Comparison of ENCODE assay signal across 2 cellular contexts in the genomic region with DNA sequence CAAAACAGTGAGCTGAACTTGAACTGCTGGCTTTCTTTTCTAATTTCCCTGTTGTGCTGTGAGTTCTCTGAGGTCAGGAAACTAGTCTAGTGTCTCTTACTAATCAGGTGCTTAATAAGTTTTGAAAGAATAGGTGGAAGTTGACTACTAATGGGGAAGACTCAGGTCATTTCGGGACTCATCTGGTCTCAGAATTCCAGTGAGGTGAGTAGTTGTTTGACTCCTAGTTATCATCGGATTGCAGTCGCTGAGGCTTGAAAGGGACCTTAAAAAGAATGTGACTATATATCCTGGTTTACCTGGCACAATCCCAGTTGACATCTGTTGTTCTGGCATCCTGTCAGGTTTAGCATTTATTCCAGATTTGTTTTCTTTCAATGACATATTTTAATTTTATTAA.
TF ChIP-seq lines count a peak whose summit lies in the region.

No MANE protein-coding gene starts in this region.

TF ChIP-seq in H1, 55 proteins besides CTCF, POLR2A, EP300 and RAD21 (continued from another document):
- no peak for TF ChIP-seq GABPA (IDR thresholded peaks at IDR 0.05; ENCODE audit: borderline replicate concordance, insufficient read depth, low read length)
- TF ChIP-seq BRCA1 (IDR thresholded peaks at IDR 0.05; ENCODE audit: low read depth, low read length), result no peak
- no peak for TF ChIP-seq SAP30 (IDR thresholded peaks at IDR 0.05; ENCODE audit: insufficient read depth, insufficient replicate concordance, low read length)
- TF ChIP-seq CEBPB (IDR thresholded peaks at IDR 0.05; ENCODE audit: low read depth, low read length), result no peak
- no peak for TF ChIP-seq KDM1A (IDR thresholded peaks at IDR 0.05; ENCODE audit: borderline replicate concordance, low read length)
- no peak for TF ChIP-seq SIN3A (conservative IDR thresholded peaks at IDR 0.05 in 1 of 2, IDR thresholded peaks at IDR 0.05 in 1 of 2; ENCODE audit: low read depth in 1 of 2, low read length in 2 of 2)
- TF ChIP-seq SP2 (IDR thresholded peaks at IDR 0.05; ENCODE audit: low read length), result no peak
- no peak for TF ChIP-seq CHD2 (IDR thresholded peaks at IDR 0.05; ENCODE audit: low read length)
- TF ChIP-seq BACH1 (IDR thresholded peaks at IDR 0.05; ENCODE audit: low read length), result no peak
- no peak for TF ChIP-seq TAF1 (IDR thresholded peaks at IDR 0.05; ENCODE audit: low read depth, low read length)
- TF ChIP-seq SP1 (IDR thresholded peaks at IDR 0.05; ENCODE audit: low read depth, low read length), result no peak

TF ChIP-seq in SK-N-SH, 30 proteins besides CTCF, POLR2A, EP300 and RAD21:
- TF ChIP-seq, protein P1, sequence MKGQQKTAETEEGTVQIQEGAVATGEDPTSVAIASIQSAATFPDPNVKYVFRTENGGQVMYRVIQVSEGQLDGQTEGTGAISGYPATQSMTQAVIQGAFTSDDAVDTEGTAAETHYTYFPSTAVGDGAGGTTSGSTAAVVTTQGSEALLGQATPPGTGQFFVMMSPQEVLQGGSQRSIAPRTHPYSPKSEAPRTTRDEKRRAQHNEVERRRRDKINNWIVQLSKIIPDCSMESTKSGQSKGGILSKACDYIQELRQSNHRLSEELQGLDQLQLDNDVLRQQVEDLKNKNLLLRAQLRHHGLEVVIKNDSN (IDR thresholded peaks at IDR 0.05; ENCODE audit: borderline replicate concordance, low read depth), result no peak
- TF ChIP-seq, protein P2, sequence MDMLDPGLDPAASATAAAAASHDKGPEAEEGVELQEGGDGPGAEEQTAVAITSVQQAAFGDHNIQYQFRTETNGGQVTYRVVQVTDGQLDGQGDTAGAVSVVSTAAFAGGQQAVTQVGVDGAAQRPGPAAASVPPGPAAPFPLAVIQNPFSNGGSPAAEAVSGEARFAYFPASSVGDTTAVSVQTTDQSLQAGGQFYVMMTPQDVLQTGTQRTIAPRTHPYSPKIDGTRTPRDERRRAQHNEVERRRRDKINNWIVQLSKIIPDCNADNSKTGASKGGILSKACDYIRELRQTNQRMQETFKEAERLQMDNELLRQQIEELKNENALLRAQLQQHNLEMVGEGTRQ (IDR thresholded peaks at IDR 0.05; ENCODE audit: borderline replicate concordance, low read depth, low read length), result no peak
- TF ChIP-seq NRF1 (IDR thresholded peaks at IDR 0.05; ENCODE audit: low read depth, low read length) (no peak), TAF1 (IDR thresholded peaks at IDR 0.05; ENCODE audit: borderline replicate concordance, low read depth, low read length) (no peak), ELF1 (IDR thresholded peaks at IDR 0.05) (no peak), MEF2A (IDR thresholded peaks at IDR 0.05; ENCODE audit: borderline replicate concordance, low read depth) (no peak), FOXM1 (IDR thresholded peaks at IDR 0.05; ENCODE audit: low read depth) (no peak), NFIC (IDR thresholded peaks at IDR 0.05; ENCODE audit: borderline replicate concordance) (no peak), TEAD4 (IDR thresholded peaks at IDR 0.05; ENCODE audit: borderline replicate concordance, insufficient read depth) (no peak), ZBTB33 (IDR thresholded peaks at IDR 0.05; ENCODE audit: borderline replicate concordance, low read depth) (no peak)
- TF ChIP-seq, protein P3, sequence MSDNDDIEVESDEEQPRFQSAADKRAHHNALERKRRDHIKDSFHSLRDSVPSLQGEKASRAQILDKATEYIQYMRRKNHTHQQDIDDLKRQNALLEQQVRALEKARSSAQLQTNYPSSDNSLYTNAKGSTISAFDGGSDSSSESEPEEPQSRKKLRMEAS (IDR thresholded peaks at IDR 0.05; ENCODE audit: low read depth), result no peak
